Comparison of ENCODE assay signal across 9 cellular contexts in the genomic region with DNA sequence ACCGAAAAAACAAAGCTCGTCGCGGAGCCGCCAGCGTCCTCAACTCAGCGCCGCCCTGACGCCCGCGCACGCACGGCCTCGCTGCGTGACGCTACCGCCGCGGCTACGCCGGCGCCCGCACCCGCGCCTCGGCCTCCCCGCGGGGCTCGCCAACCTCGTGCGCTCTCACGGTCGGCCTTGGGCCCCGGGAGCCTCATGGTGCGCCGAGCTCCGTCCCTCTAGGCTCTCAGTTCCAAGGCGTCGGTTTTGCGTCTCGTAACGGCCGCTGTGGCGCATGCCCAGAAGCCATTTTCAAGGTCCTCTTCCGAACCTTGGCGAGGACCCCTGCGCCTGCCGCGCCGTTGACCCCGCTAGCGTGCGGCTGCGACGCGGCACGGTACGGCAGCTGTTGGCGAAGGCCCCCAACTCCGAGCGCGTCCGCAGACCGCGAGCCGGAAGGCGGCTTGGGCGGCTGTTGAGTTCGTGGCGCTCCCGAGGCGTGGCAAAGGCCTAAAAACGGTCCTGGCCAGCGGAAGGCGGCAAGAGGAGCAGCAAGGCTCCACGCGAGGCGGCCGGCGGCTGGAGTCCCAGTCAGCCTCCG. TPM values are rescaled to one million over a fixed set of nuclear protein-coding genes. Genes with fewer than 3 reads are reported as not detected.
DNase-seq lines count a peak whose midpoint lies in the region; ATAC-seq and TF ChIP-seq lines count a peak whose summit lies in the region.
"Had no signal": no experiment of that assay in that cellular context is flagged by ENCODE, and none has a peak within 500 bp of the region (broad histone marks: within the 10 kb centered on the region; RNA-seq: fewer than 3 reads in every experiment).

A gene (minus strand): TSS at position 64 of the 580 bp plus-strand sequence. CDS start 1,209 bp downstream, outside the sequence.

- H3K4me3 Mint-ChIP-seq in CD14-positive monocyte = peak within 1 kb of the TSS; percentile 84 to 92

- peaks cover 38% of the 10 kb centered on the region for H3K4me1 Mint-ChIP-seq in CD14-positive monocyte

- H3K9me3 Mint-ChIP-seq in CD14-positive monocyte = no peaks in the 10 kb centered on the region

- TF ChIP-seq CTCF in CD14-positive monocyte (IDR thresholded peaks at IDR 0.05) (no peak), brain microvascular endothelial cell (IDR thresholded peaks at IDR 0.05; ENCODE audit: low read depth, low read length, missing control alignments) (no peak)

- in situ Hi-C loops in brain microvascular endothelial cell (cut with HindIII; ENCODE audit: low pct_ligation_motif_present, low sequenced_read_pairs) = no loop called here

- intact Hi-C loops in CD14-positive monocyte (cut with micrococcal nuclease) = no loop called here

- peaks cover 3 to 8% of the 10 kb centered on the region in 2 donors for H3K36me3 Mint-ChIP-seq in CD14-positive monocyte

- peak within 1 kb of the TSS; percentile 88 to 96 (median 94) for H3K27ac Mint-ChIP-seq in CD14-positive monocyte

- no peaks in the 10 kb centered on the region for H3K27me3 Mint-ChIP-seq in CD14-positive monocyte (ENCODE audit: low read depth in 3 of 3)

- H3K4me3 ChIP-seq in brain microvascular endothelial cell (ENCODE audit: low read depth, low read length) = peak within 1 kb of the TSS; percentile 62

- no peaks in the 10 kb centered on the region for H3K36me3 ChIP-seq in brain microvascular endothelial cell (replicated peaks)

- H3K27me3 ChIP-seq in brain microvascular endothelial cell (replicated peaks) = no peaks in the 10 kb centered on the region

- ATAC-seq in GM19463 (IDR thresholded peaks at IDR 0.05; ENCODE audit: unreplicated experiment) = peak; percentile 90

- DNase-seq in CD14-positive monocyte (ENCODE audit: low spot score) (peak; percentile 59), HT-29 (ENCODE audit: low spot score) (peak; percentile 53), T-helper 9 cell (peak; percentile 69), brain microvascular endothelial cell (peak; percentile 48), inferior parietal cortex (ENCODE audit: extremely low spot score) (peak; percentile 49), SK-N-DZ (ENCODE audit: low spot score) (no peak)
- DNase-seq in stimulated activated CD4-positive, alpha-beta T cell treated with anti-CD3 and anti-CD28 coated beads, Interleukin-12 subunit alpha, Interleukin-12 subunit beta, amount 100 ng/mL, for 24 hours (ENCODE audit: low read depth in 2 of 2) = peak; percentile 54 to 62

- peak within 1 kb of the TSS; percentile 74 for H3K27ac ChIP-seq in brain microvascular endothelial cell

RNA-seq across cellular contexts. Expression of the gene that starts here (rescaled TPM):
- 10 to 100 TPM; 13.4 to 14.5 TPM for polyA plus RNA-seq in CD14-positive monocyte
- total RNA-seq in HT-29 (2014; rRNA removed; shearing (Covaris generic)) = 15.1 and 15.2 TPM in 2 replicates
- polyA plus RNA-seq in SK-N-DZ (2014; cell fraction: cytosol; rRNA removed) = not detected in 2 replicates
- polyA plus RNA-seq in SK-N-DZ (2014; cell fraction: nucleus; rRNA removed) = not detected in 2 replicates
- total RNA-seq: SK-MEL-5 had no signal
